ENCODE assay signal across 9 cellular contexts in genomic region chr11:104343578-104343977, GRCh38.
DNase-seq lines count a peak whose midpoint lies in the region; ATAC-seq, FAIRE-seq and TF ChIP-seq lines count a peak whose summit lies in the region.
"Had no signal": no experiment of that assay in that cellular context is flagged by ENCODE, and none has a peak within 500 bp of the region (broad histone marks: within the 10 kb centered on the region; RNA-seq: fewer than 3 reads in every experiment).

No MANE protein-coding gene starts in this region.

- no peak for FAIRE-seq in HTR-8/SVneo (lab: Jason Lieb, UNC)

- POLR2A ChIA-PET in AG04450 (lab: Yijun Ruan, JAX): no interaction called here

- intact Hi-C loops in colonic mucosa (cut with DNase I): no loop called here

- no peaks in the 10 kb centered on the region for H3K36me3 ChIP-seq in colonic mucosa

- no peaks in the 10 kb centered on the region for H3K4me1 ChIP-seq in colonic mucosa

- no peak overlapping the region for H3K4me3 ChIP-seq in AG04450 (ENCODE audit: low read depth, low read length)
- no peak overlapping the region for H3K4me3 ChIP-seq in colonic mucosa

- H3K27me3 ChIP-seq in AG04450 (ENCODE audit: control insufficient read depth, insufficient read depth, low read length) (no peaks in the 10 kb centered on the region), colonic mucosa (no peaks in the 10 kb centered on the region)

- CTCF ChIA-PET in AG04450 (lab: Charles Lee): interaction anchor here (0.6 kb wide), 1 partner anchor 85 kb away, joined by 3 read pairs; no protein-coding TSS in a partner anchor

- DNase-seq in AG04450 (ENCODE audit: low read depth, low spot score) (no peak), HTR-8/SVneo (ENCODE audit: insufficient read length, low spot score) (peak; percentile 3), colonic mucosa (no peak), hepatic stellate cell (ENCODE audit: low spot score) (no peak)
- no peak for DNase-seq in activated CD4-positive, alpha-beta T cell treated with anti-CD3 and anti-CD28 coated beads, Interleukin-2, amount 50 U/mL, for 1 hour
- DNase-seq: activated CD8-positive, alpha-beta memory T cell treated with anti-CD3 and anti-CD28 coated beads for 24 hours had no signal

- TF ChIP-seq CTCF in AG04450 (IDR thresholded peaks at IDR 0.05; ENCODE audit: low read depth, low read length) (peak; percentile 47), colonic mucosa (IDR thresholded peaks at IDR 0.05) (peak; percentile 37)

- H3K27ac ChIP-seq in AG04450 (ENCODE audit: low read depth, low read length) (no peak overlapping the region), colonic mucosa (no peak overlapping the region)

- H3K9ac ChIP-seq in colonic mucosa (ENCODE audit: low read depth in 2 of 2, low read length in 2 of 2): no peak overlapping the region

- ATAC-seq in GM19043 (IDR thresholded peaks at IDR 0.05; ENCODE audit: low read depth, unreplicated experiment) (peak; percentile 73), GM18873 (IDR thresholded peaks at IDR 0.05; ENCODE audit: low FRiP score, unreplicated experiment) (no peak), HG02852 (IDR thresholded peaks at IDR 0.05; ENCODE audit: unreplicated experiment) (no peak)

- no peaks in the 10 kb centered on the region for H3K9me3 ChIP-seq in AG04450 (ENCODE audit: control insufficient read depth, insufficient read depth, low read length)
- no peaks in the 10 kb centered on the region for H3K9me3 ChIP-seq in colonic mucosa
